Comparison of ENCODE assay signal across 22 cellular contexts in the genomic region with DNA sequence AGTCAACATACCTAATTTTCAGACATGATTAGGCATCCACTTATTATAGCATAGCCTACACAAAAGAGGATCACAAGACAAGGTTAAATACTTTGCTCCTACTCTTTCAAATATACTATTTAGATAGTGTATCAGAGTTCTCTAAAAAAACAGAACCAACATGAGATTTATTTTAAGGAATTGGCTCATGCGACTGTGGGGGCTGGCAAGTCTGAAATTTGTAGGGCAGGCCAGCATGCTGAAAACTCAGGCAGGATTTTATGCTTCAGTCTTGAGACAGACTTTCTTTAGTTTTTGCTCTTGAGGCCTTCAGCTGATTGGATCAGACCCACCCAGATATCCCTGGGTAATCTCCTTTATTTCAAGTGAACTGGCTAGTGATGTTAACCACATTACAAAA.
"Had no signal": no experiment of that assay in that cellular context is flagged by ENCODE, and none has a peak within 500 bp of the region (broad histone marks: within the 10 kb centered on the region; RNA-seq: fewer than 3 reads in every experiment).

No MANE protein-coding gene starts in this region.

- H3K9me3 ChIP-seq: adrenal gland, body of pancreas, MG63, SJSA1 had no signal

- H3K36me3 ChIP-seq: adrenal gland, cardiac muscle cell, MG63, SJSA1 had no signal

- H3K4me2 ChIP-seq: KMS-11 had no signal

- DNase-seq: activated CD4-positive, alpha-beta T cell treated with anti-CD3 and anti-CD28 coated beads for 4 hours; activated CD8-positive, alpha-beta memory T cell treated with anti-CD3 and anti-CD28 coated beads, Interleukin-2, amount 50 U/mL, for 48 hours; activated CD8-positive, alpha-beta T cell treated with anti-CD3 and anti-CD28 coated beads, Interleukin-2, amount 10 ng/mL, durations not matched to agents 7 days and 5 days; activated naive CD4-positive, alpha-beta T cell treated with anti-CD3 and anti-CD28 coated beads, Interleukin-2, amount 50 U/mL, for 16 hours; activated naive CD8-positive, alpha-beta T cell treated with anti-CD3 and anti-CD28 coated beads, Interleukin-2, amount 10 ng/mL, durations not matched to agents 7 days and 5 days; activated T-cell treated with anti-CD3 and anti-CD28 coated beads, Interleukin-2, amount 50 U/mL, for 1 hour; adrenal gland; body of pancreas; MG63; NCI-H1105 treated with DMSO at 0.1 percent for 48 hours; NCI-H1436 treated with DMSO at 0.1 percent for 48 hours; NCI-H187; NCI-H2081; NCI-H510A treated with DMSO at 0.1 percent for 48 hours; PC-3; SHP77; T-helper 2 cell; T1000 had no signal

- H3K27me3 ChIP-seq: adrenal gland, body of pancreas, cardiac muscle cell, MG63, SJSA1 had no signal

- H3K27ac ChIP-seq: body of pancreas, cardiac muscle cell, KMS-11, SJSA1 had no signal

- ATAC-seq: activated CD4-positive, CD25-positive, alpha-beta regulatory T cell treated with anti-CD3 and anti-CD28 coated beads, Interleukin-2, amount 50 U/mL, for 24 hours; activated CD8-positive, alpha-beta T cell treated with anti-CD3 and anti-CD28 coated beads, Interleukin-2, amount 10 ng/mL, durations not matched to agents 7 days and 5 days; body of pancreas; PC-3 had no signal

- H3K4me3 ChIP-seq: adrenal gland, body of pancreas, cardiac muscle cell, MG63, SJSA1 had no signal

- H3K9ac ChIP-seq: KMS-11 had no signal
